Comparison of ENCODE assay signal across 8 cellular contexts in genomic region chr12:112012775-112013600, GRCh38. TPM values are rescaled to one million over a fixed set of nuclear protein-coding genes. Genes with fewer than 3 reads are reported as not detected.
DNase-seq lines count a peak whose midpoint lies in the region; ATAC-seq and TF ChIP-seq lines count a peak whose summit lies in the region.

Gene ERP29, plus strand, starts transcription at chr12:112013426. Its CDS starts 40 bp downstream, at chr12:112013466.
Gene TMEM116, minus strand, starts transcription at chr12:112013165. Its CDS starts 7,895 bp downstream, at chr12:112005270.

- H4K20me1 ChIP-seq in PC-9 (ENCODE audit: insufficient read depth): peaks cover 11% of the 10 kb centered on the region; the same call in 1 of the 2 replicates

- H3K4me1 Mint-ChIP-seq in activated T-cell treated with anti-CD3 and anti-CD28 coated beads, Interleukin-2, amount 50 U/mL, for 24 hours (ENCODE audit: low read depth): peaks cover 53% of the 10 kb centered on the region

- in situ Hi-C loops in KBM-7 (cut with MboI; ENCODE audit: low pct_unique_long_range_greater_than_20kb, low sequenced_read_pairs): no loop called here

- POLR2A ChIA-PET in PC-9 (lab: Charles Lee; ENCODE audit: unreplicated experiment): interaction anchor here (0.6 to 0.9 kb wide), 6 partner anchors 36 to 1233 kb away, joined by 3 to 8 read pairs (median 4); no protein-coding TSS in a partner anchor

- peaks cover 47% of the 10 kb centered on the region for H3F3A ChIP-seq in PC-9 (ENCODE audit: insufficient read depth, low read depth)

- BruUV-seq in PC-9 (replicated peaks; lab: Mats Ljungman, UMichigan): TSS peak; percentile 77

- H3K27ac Mint-ChIP-seq in activated T-cell treated with anti-CD3 and anti-CD28 coated beads, Interleukin-2, amount 50 U/mL, for 24 hours: peak within 1 kb of the TSS; percentile 97

- H3K9me3 Mint-ChIP-seq in activated T-cell treated with anti-CD3 and anti-CD28 coated beads, Interleukin-2, amount 50 U/mL, for 24 hours: peaks cover 6% of the 10 kb centered on the region

- peak; percentile 68 for TF ChIP-seq CTCF in PC-9 (conservative IDR thresholded peaks at IDR 0.05)

- no peaks in the 10 kb centered on the region for H3K9me3 ChIP-seq in PC-9 (ENCODE audit: insufficient read depth, low read depth)
- H3K9me3 ChIP-seq in muscle layer of duodenum (ENCODE audit: control insufficient read depth in 1 of 2, low read length in 2 of 2): no peaks in the 10 kb centered on the region

- CTCF ChIA-PET in PC-9 (lab: Charles Lee): interaction anchor here (0.5 to 0.7 kb wide), 2 partner anchors 97 to 374 kb away, joined by 3 to 8 read pairs; no protein-coding TSS in a partner anchor

- peak within 1 kb of the TSS; percentile 97 for H3K4me2 ChIP-seq in PC-9

- H3K4me3 ChIP-seq in PC-9: peak within 1 kb of the TSS; percentile 86
- peak within 1 kb of the TSS; percentile 94 to 99 for H3K4me3 ChIP-seq in muscle layer of duodenum (ENCODE audit: low read depth in 1 of 2, low read length in 2 of 2)

- H3K9me2 ChIP-seq in PC-9 (ENCODE audit: insufficient read depth): no peaks in the 10 kb centered on the region

- DNase-seq in DMS53 treated with DMSO at 0.1 percent for 48 hours (lab: John Stamatoyannopoulos, UW; ENCODE audit: unreplicated experiment) (peak; percentile 98), KBM-7 (peak; percentile 98), PC-9 (peak; percentile 91 to 98)
- DNase-seq in activated T-cell treated with anti-CD3 and anti-CD28 coated beads, Interleukin-2, amount 50 U/mL, for 24 hours: peak; percentile 100
- peak; percentile 100 for DNase-seq in stimulated activated CD8-positive, alpha-beta memory T cell treated with anti-CD3 and anti-CD28 coated beads, Interleukin-7, amount 100 ng/mL, for 4 hours (ENCODE audit: low read depth in 2 of 2)

- ATAC-seq in GM21619 (IDR thresholded peaks at IDR 0.05; ENCODE audit: unreplicated experiment) (peak; percentile 63), esophagus mucosa (peak; percentile 94)

- H2AFZ ChIP-seq in PC-9: peak within 1 kb of the TSS; percentile 91

- peaks cover 36% of the 10 kb centered on the region for H3K4me1 ChIP-seq in PC-9 (replicated peaks; ENCODE audit: insufficient read depth)
- H3K4me1 ChIP-seq in muscle layer of duodenum (ENCODE audit: control insufficient read depth in 1 of 2, insufficient read depth in 2 of 2, low read length in 2 of 2): peaks cover 13 to 26% of the 10 kb centered on the region in 2 donors

- peaks cover 63% of the 10 kb centered on the region for H3K79me2 ChIP-seq in PC-9 (ENCODE audit: low read depth)

- intact Hi-C loops in PC-9 (cut with micrococcal nuclease; ENCODE audit: unreplicated experiment): loop anchor here (1.0 to 5.0 kb wide), 5 partner anchors 68 to 441 kb away; partner anchors contain the start of genes MAPKAPK5 and PTPN11

- H3K27ac ChIP-seq in PC-9 (peak within 1 kb of the TSS; percentile 88), muscle layer of duodenum (ENCODE audit: low read length) (peak within 1 kb of the TSS; percentile 98)

- H3K27me3 ChIP-seq in PC-9 (ENCODE audit: insufficient read depth, low read depth) (no peaks in the 10 kb centered on the region), muscle layer of duodenum (ENCODE audit: low read depth, low read length) (no peaks in the 10 kb centered on the region)

- H3K36me3 ChIP-seq in PC-9 (ENCODE audit: low read depth) (peaks cover 9% of the 10 kb centered on the region), muscle layer of duodenum (ENCODE audit: control insufficient read depth in 1 of 2, insufficient read depth in 2 of 2, low read length in 2 of 2) (peaks cover 5% of the 10 kb centered on the region in 2 donors)

- H3K4me3 Mint-ChIP-seq in activated T-cell treated with anti-CD3 and anti-CD28 coated beads, Interleukin-2, amount 50 U/mL, for 24 hours: peak within 1 kb of the TSS; percentile 89

- H3K27me3 Mint-ChIP-seq in activated T-cell treated with anti-CD3 and anti-CD28 coated beads, Interleukin-2, amount 50 U/mL, for 24 hours: no peaks in the 10 kb centered on the region

- peaks cover 70% of the 10 kb centered on the region for H3K36me3 Mint-ChIP-seq in activated T-cell treated with anti-CD3 and anti-CD28 coated beads, Interleukin-2, amount 50 U/mL, for 24 hours (ENCODE audit: low read depth)

RNA-seq across cellular contexts. Expression of gene ERP29, which starts in this region (rescaled TPM):
- total RNA-seq in PC-9 (2021) (131 and 154 TPM in 2 replicates), esophagus mucosa (66.9 TPM)

RNA-seq across cellular contexts. Expression of gene TMEM116, which starts in this region (rescaled TPM):
- total RNA-seq in PC-9 (2021) (21.9 and 23.4 TPM in 2 replicates), esophagus mucosa (3.6 TPM)

Comparison
In these comparisons a context has a peak if more than half of its experiments do, and no peak if none do; other contexts are left out.
1. Peak in every context shown above with its lines: DNase-seq, ATAC-seq, H3K4me3 ChIP-seq and H3K27ac ChIP-seq.